ENCODE assay signal across 21 cellular contexts in genomic region chr6:116366740-116367275, GRCh38.
"Had no signal": no experiment of that assay in that cellular context is flagged by ENCODE, and none has a peak within 500 bp of the region (broad histone marks: within the 10 kb centered on the region; RNA-seq: fewer than 3 reads in every experiment).

No MANE protein-coding gene starts in this region.

- H3K9me3 ChIP-seq: gastroesophageal sphincter, heart right ventricle, right atrium auricular region, suprapubic skin, transverse colon, uterus had no signal

- H3K9me3 Mint-ChIP-seq: activated CD4-positive, alpha-beta T cell treated with anti-CD3 and anti-CD28 coated beads, Interleukin-2, amount 10 ng/mL, durations not matched to agents 24 days and 14 days; activated CD8-positive, alpha-beta T cell treated with anti-CD3 and anti-CD28 coated beads for 36 hours; activated naive CD4-positive, alpha-beta T cell treated with anti-CD3 and anti-CD28 coated beads, Interleukin-2, amount 50 U/mL, for 24 hours; endodermal cell; naive thymus-derived CD8-positive, alpha-beta T cell; stimulated activated naive CD8-positive, alpha-beta T cell treated with anti-CD3 and anti-CD28 coated beads, Interleukin-15, Interleukin-2, amounts not matched to agents 100 ng/mL and 50 ng/mL, for 24 hours had no signal

- H3K27me3 Mint-ChIP-seq: naive thymus-derived CD8-positive, alpha-beta T cell had no signal

- H3K27ac Mint-ChIP-seq: activated CD4-positive, alpha-beta T cell treated with anti-CD3 and anti-CD28 coated beads, Interleukin-2, amount 10 ng/mL, durations not matched to agents 24 days and 14 days; activated CD8-positive, alpha-beta T cell treated with anti-CD3 and anti-CD28 coated beads for 36 hours; activated naive CD4-positive, alpha-beta T cell treated with anti-CD3 and anti-CD28 coated beads, Interleukin-2, amount 50 U/mL, for 24 hours; endodermal cell; naive thymus-derived CD8-positive, alpha-beta T cell; stimulated activated naive CD8-positive, alpha-beta T cell treated with anti-CD3 and anti-CD28 coated beads, Interleukin-15, Interleukin-2, amounts not matched to agents 100 ng/mL and 50 ng/mL, for 24 hours had no signal

- H3K36me3 Mint-ChIP-seq: activated naive CD4-positive, alpha-beta T cell treated with anti-CD3 and anti-CD28 coated beads, Interleukin-2, amount 50 U/mL, for 24 hours; naive thymus-derived CD8-positive, alpha-beta T cell had no signal

- H3K4me3 Mint-ChIP-seq: activated CD4-positive, alpha-beta T cell treated with anti-CD3 and anti-CD28 coated beads, Interleukin-2, amount 10 ng/mL, durations not matched to agents 24 days and 14 days; activated CD8-positive, alpha-beta T cell treated with anti-CD3 and anti-CD28 coated beads for 36 hours; activated naive CD4-positive, alpha-beta T cell treated with anti-CD3 and anti-CD28 coated beads, Interleukin-2, amount 50 U/mL, for 24 hours; endodermal cell; naive thymus-derived CD8-positive, alpha-beta T cell; stimulated activated naive CD8-positive, alpha-beta T cell treated with anti-CD3 and anti-CD28 coated beads, Interleukin-15, Interleukin-2, amounts not matched to agents 100 ng/mL and 50 ng/mL, for 24 hours had no signal

- H3K27ac ChIP-seq: cardiac muscle cell, gastroesophageal sphincter, parathyroid adenoma, right atrium auricular region, suprapubic skin, transverse colon, uterus had no signal

- DNase-seq: activated CD4-positive, alpha-beta T cell treated with anti-CD3 and anti-CD28 coated beads, Interleukin-2, amount 10 ng/mL, durations not matched to agents 24 days and 14 days; activated CD8-positive, alpha-beta T cell treated with anti-CD3 and anti-CD28 coated beads for 36 hours; activated effector memory CD4-positive, alpha-beta T cell treated with Interleukin-2 at 50 U/mL for 16 hours; activated T-cell treated with anti-CD3 and anti-CD28 coated beads, Interleukin-2, amount 50 U/mL, for 1 hour; endodermal cell; erythroblast; heart right ventricle; left ventricle myocardium superior; mesendoderm; naive thymus-derived CD8-positive, alpha-beta T cell; stimulated activated CD4-positive, alpha-beta T cell treated with anti-CD3 and anti-CD28 coated beads, Interleukin-2, amount 100 ng/mL, for 24 hours; T1000; transverse colon; uterus had no signal

- ATAC-seq: activated CD8-positive, alpha-beta T cell treated with anti-CD3 and anti-CD28 coated beads for 36 hours; gastroesophageal sphincter; heart right ventricle; left ventricle myocardium superior; naive thymus-derived CD8-positive, alpha-beta T cell had no signal

- H3K27me3 ChIP-seq: cardiac muscle cell, gastroesophageal sphincter, heart right ventricle, right atrium auricular region, suprapubic skin, uterus had no signal
